Comparison of ENCODE assay signal across 1 cellular context in genomic region chr9:93186151-93186715, GRCh38.
TF ChIP-seq lines count a peak whose summit lies in the region.

No MANE protein-coding gene starts in this region.

TF ChIP-seq in HEK293T, 16 proteins besides CTCF, POLR2A, EP300 and RAD21 (continued from another document):
- no peak for TF ChIP-seq FOXK2 (IDR thresholded peaks at IDR 0.05)
- TF ChIP-seq SP1 (IDR thresholded peaks at IDR 0.05), result no peak
- TF ChIP-seq HDGF (IDR thresholded peaks at IDR 0.05; ENCODE audit: borderline replicate concordance), result no peak
- TF ChIP-seq ZNF384 (IDR thresholded peaks at IDR 0.05), result no peak
- no peak for TF ChIP-seq ARNT (IDR thresholded peaks at IDR 0.05)
- no peak for TF ChIP-seq ELF4 (IDR thresholded peaks at IDR 0.05)
- TF ChIP-seq L3MBTL2 (conservative IDR thresholded peaks at IDR 0.05), result no peak
- TF ChIP-seq BHLHE40 (IDR thresholded peaks at IDR 0.05; ENCODE audit: borderline replicate concordance), result no peak
- TF ChIP-seq CTBP1 (IDR thresholded peaks at IDR 0.05; ENCODE audit: borderline replicate concordance), result no peak
